ENCODE assay signal across 11 cellular contexts in genomic region chr13:44484562-44485164, GRCh38.
A peak's percentile ranks its signal among the peaks of the same experiment; 100 is the strongest.
DNase-seq lines count a peak whose midpoint lies in the region; ATAC-seq, FAIRE-seq and TF ChIP-seq lines count a peak whose summit lies in the region.
"Had no signal": no experiment of that assay in that cellular context is flagged by ENCODE, and none has a peak within 500 bp of the region (broad histone marks: within the 10 kb centered on the region; RNA-seq: fewer than 3 reads in every experiment).

No MANE protein-coding gene starts in this region.

- H3K9me3 ChIP-seq in Loucy (ENCODE audit: insufficient read depth, low read depth, low read length) (no peaks in the 10 kb centered on the region), ectodermal cell (ENCODE audit: control insufficient read depth, low read length) (no peaks in the 10 kb centered on the region), MG63 (no peaks in the 10 kb centered on the region; the same call in 1 of the 2 replicates)
- H3K9me3 ChIP-seq: upper lobe of right lung had no signal

- peak overlapping the region; percentile 20 for H2AFZ ChIP-seq in ACC112 (ENCODE audit: low read length, unreplicated experiment)
- peak overlapping the region; percentile 43; the same call in 1 of the 2 replicates for H2AFZ ChIP-seq in Loucy (ENCODE audit: low read length)

- no peaks in the 10 kb centered on the region for H3K27me3 ChIP-seq in ACC112 (ENCODE audit: insufficient read depth, low read length)
- H3K27me3 ChIP-seq in Loucy (ENCODE audit: insufficient read depth, low read length, poor library complexity, severe bottlenecking) = no peaks in the 10 kb centered on the region
- H3K27me3 ChIP-seq in ectodermal cell (ENCODE audit: control insufficient read depth, insufficient read depth, low read length, poor library complexity, severe bottlenecking) = no peaks in the 10 kb centered on the region
- no peaks in the 10 kb centered on the region for H3K27me3 ChIP-seq in MG63
- H3K27me3 ChIP-seq: upper lobe of right lung had no signal

- DNase-seq in frontal cortex (ENCODE audit: low spot score in 2 of 2) (no peak), MG63 (no peak), NCI-H2227 treated with DMSO at 0.1 percent for 48 hours (lab: John Stamatoyannopoulos, UW) (no peak), SIG-M5 (lab: John Stamatoyannopoulos, UW) (no peak)
- DNase-seq: C1 segment of cervical spinal cord, NCI-H526 treated with DMSO at 0.1 percent for 48 hours, upper lobe of right lung had no signal

- H3K4me1 ChIP-seq in ACC112 (ENCODE audit: control insufficient read depth, insufficient read depth, low read length, unreplicated experiment) = peaks cover 8% of the 10 kb centered on the region
- peaks cover 10% of the 10 kb centered on the region for H3K4me1 ChIP-seq in Loucy (ENCODE audit: insufficient read depth, low read length, poor library complexity, severe bottlenecking)
- no peaks in the 10 kb centered on the region for H3K4me1 ChIP-seq in ectodermal cell (ENCODE audit: control insufficient read depth, insufficient read depth, low read length)
- H3K4me1 ChIP-seq: upper lobe of right lung had no signal

- 96 to 100% methylated on average over 3 to 4 of the region's 4 CpGs for WGBS in ectodermal cell, 2 experiments

- peak overlapping the region; percentile 41 for H3K9ac ChIP-seq in Loucy (ENCODE audit: low read depth, low read length, poor library complexity, severe bottlenecking)

- H4K20me1 ChIP-seq in Loucy (ENCODE audit: insufficient read depth, low read length, poor library complexity, severe bottlenecking) = no peaks in the 10 kb centered on the region

- H3K4me3 ChIP-seq in ACC112 (ENCODE audit: low read depth, low read length) (peak overlapping the region; percentile 60), Loucy (ENCODE audit: low read length, poor library complexity, severe bottlenecking) (peak overlapping the region; percentile 53), ectodermal cell (ENCODE audit: insufficient read depth, low read depth, low read length) (no peak overlapping the region), MG63 (no peak overlapping the region)
- H3K4me3 ChIP-seq: upper lobe of right lung had no signal

- H3K36me3 ChIP-seq in ACC112 (ENCODE audit: insufficient read depth, low read length) (no peaks in the 10 kb centered on the region), Loucy (ENCODE audit: insufficient read depth, low read length) (no peaks in the 10 kb centered on the region), ectodermal cell (ENCODE audit: control insufficient read depth, insufficient read depth, low read length) (no peaks in the 10 kb centered on the region), MG63 (no peaks in the 10 kb centered on the region; the same call in 1 of the 2 replicates)
- H3K36me3 ChIP-seq: upper lobe of right lung had no signal

- TF ChIP-seq POLR2A in GM18505 (IDR thresholded peaks at IDR 0.05; ENCODE audit: borderline replicate concordance, extremely low read depth, insufficient read depth, insufficient read length) = no peak

- no peaks in the 10 kb centered on the region for H3K9me2 ChIP-seq in Loucy (replicated peaks; ENCODE audit: low read depth, low read length)

- H3K27ac ChIP-seq in ACC112 (ENCODE audit: low read depth, low read length) (no peak overlapping the region), ectodermal cell (ENCODE audit: insufficient read depth, low read depth, low read length, poor library complexity, severe bottlenecking) (peak overlapping the region; percentile 23)
- H3K27ac ChIP-seq: upper lobe of right lung had no signal

- TF ChIP-seq CTCF in Loucy (conservative IDR thresholded peaks at IDR 0.05; ENCODE audit: low read length) = no peak

- H3K4me2 ChIP-seq in Loucy (ENCODE audit: low read depth, low read length, poor library complexity, severe bottlenecking) = peak overlapping the region; percentile 69

- no peak for FAIRE-seq in frontal cortex (lab: Jason Lieb, UNC)

- ATAC-seq in GM18505 (IDR thresholded peaks at IDR 0.05; ENCODE audit: unreplicated experiment) = peak; percentile 51
- ATAC-seq: upper lobe of right lung had no signal

- H3F3A ChIP-seq in Loucy (ENCODE audit: low read depth) = no peaks in the 10 kb centered on the region

- H3K79me2 ChIP-seq in ACC112 (ENCODE audit: control insufficient read depth, insufficient read depth, low read length, unreplicated experiment) (no peaks in the 10 kb centered on the region), Loucy (ENCODE audit: insufficient read depth, low read length) (0 out of 2 replicates have a peak, but pooled peaks cover 5% of the 10 kb centered on the region)

Comparison
In these comparisons a context has a peak if more than half of its experiments do, and no peak if none do; other contexts are left out.
1. H3K4me3 ChIP-seq: peak in ACC112 (single experiment) and Loucy (single experiment); none in ectodermal cell (single experiment) and MG63 (single experiment).